9 cellular contexts compared by ENCODE assay signal in the genomic region with DNA sequence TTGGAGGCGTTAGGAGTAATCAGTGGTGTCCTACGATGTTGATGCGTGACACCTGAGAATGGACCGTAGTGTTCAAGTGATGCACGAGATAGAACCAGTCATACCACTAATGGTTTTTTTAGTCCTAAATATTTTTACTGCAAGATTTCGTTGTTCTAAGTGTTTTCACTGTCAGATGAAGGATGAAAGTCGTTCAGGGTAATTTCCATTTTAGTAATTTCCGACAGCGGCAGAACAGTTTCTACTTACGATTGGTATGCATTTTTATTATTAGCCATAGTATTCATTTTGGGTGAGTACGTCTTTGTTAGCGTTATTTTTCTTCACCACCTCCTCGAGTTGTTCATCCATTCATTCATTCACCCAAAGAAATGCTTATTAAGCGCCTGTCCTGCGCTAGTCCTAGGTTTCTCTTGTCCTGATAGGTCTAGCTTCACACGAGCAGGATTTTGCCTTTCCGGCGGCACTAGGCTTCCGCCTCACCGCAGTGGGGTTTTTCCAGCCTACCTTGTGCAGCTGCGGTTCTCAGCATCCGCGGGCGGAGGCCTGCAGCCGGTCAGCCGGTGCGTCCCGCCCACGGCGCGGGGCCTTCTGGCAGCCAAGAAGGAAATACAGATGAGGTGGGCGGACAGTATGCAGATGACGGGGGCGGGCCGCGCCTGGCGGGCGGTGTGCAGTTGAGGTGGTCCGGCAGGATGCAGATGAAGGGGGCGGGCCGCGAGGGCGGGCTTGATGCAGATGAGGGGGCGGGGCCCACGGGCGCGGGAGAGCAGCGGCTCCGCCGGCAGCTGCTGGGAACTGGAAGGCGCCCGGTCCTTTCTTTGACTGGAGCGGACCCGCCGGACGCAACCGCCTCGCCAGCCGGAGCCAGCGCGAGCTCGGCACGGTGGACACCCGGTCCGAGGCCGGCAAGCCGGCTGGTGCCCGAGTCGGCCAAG.
DNase-seq lines count a peak whose midpoint lies in the region; ATAC-seq and TF ChIP-seq lines count a peak whose summit lies in the region.
"Had no signal": no experiment of that assay in that cellular context is flagged by ENCODE, and none has a peak within 500 bp of the region (broad histone marks: within the 10 kb centered on the region; RNA-seq: fewer than 3 reads in every experiment).

No MANE protein-coding gene starts in this region.

- WGBS in lower leg skin, 2 donors, result 13 to 15% methylated on average over 47 to 51 of the region's 69 CpGs

- intact Hi-C loops in lower leg skin (cut with DNase I; ENCODE audit: low total_unique reads), result no loop called here

- POLR2A ChIA-PET in activated CD4-positive, alpha-beta memory T cell treated with anti-CD3 and anti-CD28 coated beads, Interleukin-2, amount 10 ng/mL, durations not matched to agents 7 days and 5 days (lab: Charles Lee), result interaction anchor here (1.4 kb wide), 1 partner anchor 178 kb away, joined by 7 read pairs; a partner anchor contains a TSS

- ATAC-seq in GM19328 (IDR thresholded peaks at IDR 0.05; ENCODE audit: unreplicated experiment), result peak; percentile 92
- peak; percentile 97 for ATAC-seq in HG03460 (IDR thresholded peaks at IDR 0.05; ENCODE audit: unreplicated experiment)

- peaks cover 15% of the 10 kb centered on the region for H3K27me3 Mint-ChIP-seq in activated CD4-positive, alpha-beta memory T cell treated with anti-CD3 and anti-CD28 coated beads, Interleukin-2, amount 10 ng/mL, durations not matched to agents 7 days and 5 days

- no peak for TF ChIP-seq POLR2A in lower leg skin (IDR thresholded peaks at IDR 0.05)

- CTCF ChIA-PET in activated CD4-positive, alpha-beta memory T cell treated with anti-CD3 and anti-CD28 coated beads, Interleukin-2, amount 10 ng/mL, durations not matched to agents 7 days and 5 days (lab: Charles Lee), result no interaction called here

- H3K9me3 Mint-ChIP-seq in activated CD4-positive, alpha-beta memory T cell treated with anti-CD3 and anti-CD28 coated beads, Interleukin-2, amount 10 ng/mL, durations not matched to agents 7 days and 5 days, result no peaks in the 10 kb centered on the region

- no peak overlapping the region for H3K4me3 Mint-ChIP-seq in activated CD4-positive, alpha-beta memory T cell treated with anti-CD3 and anti-CD28 coated beads, Interleukin-2, amount 10 ng/mL, durations not matched to agents 7 days and 5 days

- no peak for TF ChIP-seq CTCF in lower leg skin (IDR thresholded peaks at IDR 0.05)

- DNase-seq in C1 segment of cervical spinal cord (lab: John Stamatoyannopoulos, UW), result peak; percentile 55 to 94 (median 88)
- peak; percentile 99 for DNase-seq in NCI-H748 (lab: John Stamatoyannopoulos, UW; ENCODE audit: unreplicated experiment)
- peak; percentile 96 for DNase-seq in activated CD4-positive, alpha-beta memory T cell treated with anti-CD3 and anti-CD28 coated beads, Interleukin-2, amount 10 ng/mL, durations not matched to agents 7 days and 5 days
- DNase-seq in ecto neural progenitor cell (ENCODE audit: low spot score), result peak; percentile 100
- peak; percentile 94 to 98 for DNase-seq in lower leg skin (ENCODE audit: low spot score in 2 of 2)
- peak; percentile 89 for DNase-seq in stimulated activated CD4-positive, alpha-beta T cell treated with anti-CD3 and anti-CD28 coated beads, Interleukin-4, amount 100 ng/mL, for 24 hours

- H3K27ac Mint-ChIP-seq in activated CD4-positive, alpha-beta memory T cell treated with anti-CD3 and anti-CD28 coated beads, Interleukin-2, amount 10 ng/mL, durations not matched to agents 7 days and 5 days, result no peak overlapping the region
- H3K27ac Mint-ChIP-seq: activated naive CD8-positive, alpha-beta T cell had no signal

- H3K36me3 Mint-ChIP-seq in activated CD4-positive, alpha-beta memory T cell treated with anti-CD3 and anti-CD28 coated beads, Interleukin-2, amount 10 ng/mL, durations not matched to agents 7 days and 5 days (ENCODE audit: low read depth), result no peaks in the 10 kb centered on the region
- H3K36me3 Mint-ChIP-seq: activated naive CD8-positive, alpha-beta T cell had no signal

- peaks cover 4% of the 10 kb centered on the region for H3K4me1 Mint-ChIP-seq in activated CD4-positive, alpha-beta memory T cell treated with anti-CD3 and anti-CD28 coated beads, Interleukin-2, amount 10 ng/mL, durations not matched to agents 7 days and 5 days

- H3K4me3 ChIP-seq in lower leg skin (ENCODE audit: low read depth, poor library complexity, severe bottlenecking), result peak overlapping the region; percentile 42

Comparison
In these comparisons a context has a peak if more than half of its experiments do, and no peak if none do; other contexts are left out.
1. Peak in every context shown above with its lines: DNase-seq, ATAC-seq and H3K4me3 ChIP-seq.